ENCODE assay signal across 10 cellular contexts in genomic region chr20:35276408-35276807, GRCh38. TPM values are rescaled to one million over a fixed set of nuclear protein-coding genes. Genes with fewer than 3 reads are reported as not detected.
DNase-seq lines count a peak whose midpoint lies in the region; ATAC-seq, FAIRE-seq and TF ChIP-seq lines count a peak whose summit lies in the region.
"Had no signal": no experiment of that assay in that cellular context is flagged by ENCODE, and none has a peak within 500 bp of the region (broad histone marks: within the 10 kb centered on the region; RNA-seq: fewer than 3 reads in every experiment).

No MANE protein-coding gene starts in this region.

- H3K9me3 Mint-ChIP-seq in mesothelial cell of epicardium: no peaks in the 10 kb centered on the region

- TSS peak; percentile 36 for BruUV-seq in HCT116 (replicated peaks; lab: Mats Ljungman, UMichigan)
- TSS peak; percentile 53 for BruUV-seq in GM12878 (replicated peaks; lab: Mats Ljungman, UMichigan)

- intact Hi-C loops in HCT116 (cut with micrococcal nuclease) (no loop called here), GM12878 (cut with micrococcal nuclease; ENCODE audit: unreplicated experiment) (loop anchor here (5.0 kb wide), 1 partner anchor 449 kb away; the partner anchor contains the start of gene NCOA6)

- H3K4me1 ChIP-seq in A549 (peaks cover 34% of the 10 kb centered on the region), HCT116 (ENCODE audit: control insufficient read depth in 1 of 2, insufficient read depth in 2 of 2, low read length in 2 of 2) (peaks cover 7 to 24% of the 10 kb centered on the region in 2 experiments; a peak in 3 of 4 replicates), GM12878 (ENCODE audit: control insufficient read depth, insufficient read depth, low read length) (peaks cover 9% of the 10 kb centered on the region)

- H3K9ac ChIP-seq in HCT116 (ENCODE audit: low read length) (peak overlapping the region; percentile 80; the same call in 1 of the 2 replicates), GM12878 (ENCODE audit: control insufficient read depth, insufficient read depth, low read length) (peak overlapping the region; percentile 72)

- peak overlapping the region; percentile 98 to 99 for H3K27ac ChIP-seq in A549
- peak overlapping the region; percentile 78 for H3K27ac ChIP-seq in HCT116 (ENCODE audit: low read depth, low read length)
- peak overlapping the region; percentile 70 for H3K27ac ChIP-seq in GM12878 (ENCODE audit: control insufficient read depth, insufficient read depth)

- H3K4me3 ChIP-seq in A549 (peak overlapping the region; percentile 76), HCT116 (replicated peaks in 1 of 2; ENCODE audit: low read depth in 1 of 2, low read length in 2 of 2) (peak overlapping the region; percentile 83 to 87), GM12878 (peak overlapping the region; percentile 93)

- H3K4me2 ChIP-seq in A549 (peak overlapping the region; percentile 94), HCT116 (ENCODE audit: low read length) (peak overlapping the region; percentile 88), GM12878 (ENCODE audit: control insufficient read depth, insufficient read depth) (peak overlapping the region; percentile 94)

- H3K79me2 ChIP-seq in HCT116 (ENCODE audit: insufficient read depth, low read length) (peaks cover 43% of the 10 kb centered on the region), GM12878 (ENCODE audit: control insufficient read depth, insufficient read depth, low read length) (peaks cover 11% of the 10 kb centered on the region)

- TF ChIP-seq EP300 in A549 (IDR thresholded peaks at IDR 0.05) (no peak), GM12878 (IDR thresholded peaks at IDR 0.05; ENCODE audit: borderline replicate concordance in 1 of 2, control insufficient read depth in 1 of 2, low read depth in 2 of 2, low read length in 2 of 2) (no peak)

- no peaks in the 10 kb centered on the region for H3K9me2 ChIP-seq in HCT116 (ENCODE audit: insufficient read depth)

- TF ChIP-seq RAD21 in A549 (conservative IDR thresholded peaks at IDR 0.05 in 1 of 2, IDR thresholded peaks at IDR 0.05 in 1 of 2) (no peak), HCT116 (IDR thresholded peaks at IDR 0.05; ENCODE audit: low read depth) (no peak), GM12878 (IDR thresholded peaks at IDR 0.05; ENCODE audit: insufficient read depth, low read depth, low read length) (no peak)

- peak overlapping the region; percentile 95 for H3K4me3 Mint-ChIP-seq in mesothelial cell of epicardium

- FAIRE-seq in A549 (lab: Jason Lieb, UNC): no peak
- no peak for FAIRE-seq in GM12878 (lab: Jason Lieb, UNC)

- TF ChIP-seq POLR2A in A549 (IDR thresholded peaks at IDR 0.05; ENCODE audit: low read length): no peak
- TF ChIP-seq POLR2A in HCT116 (IDR thresholded peaks at IDR 0.05; ENCODE audit: borderline replicate concordance, extremely low read depth, insufficient read depth, insufficient read length): no peak
- TF ChIP-seq POLR2A in GM12878 (IDR thresholded peaks at IDR 0.05; ENCODE audit: low read depth, low read length): no peak

- SMC1A ChIA-PET in GM12878 (lab: Charles Lee; ENCODE audit: uncharacterized antibody, unreplicated experiment): interaction anchor here (1.0 kb wide), 1 partner anchor 130 kb away, joined by 3 read pairs; no protein-coding TSS in a partner anchor

- ATAC-seq in A549 (peak; percentile 2 to 4; a peak in 2 of 6 replicates), HCT116 (no peak), GM12878 (no peak), omental fat pad (ENCODE audit: low FRiP score) (no peak)

- H3K9me3 ChIP-seq in A549 (no peaks in the 10 kb centered on the region), HCT116 (ENCODE audit: control insufficient read depth in 1 of 2, insufficient read depth in 1 of 2, low read depth in 1 of 2, low read length in 2 of 2) (no peaks in the 10 kb centered on the region), GM12878 (replicated peaks; ENCODE audit: control insufficient read depth, insufficient read depth, low read length) (no peaks in the 10 kb centered on the region)

- H2AFZ ChIP-seq in HCT116 (ENCODE audit: low read depth, low read length, poor library complexity, severe bottlenecking) (no peak overlapping the region), GM12878 (ENCODE audit: control insufficient read depth, low read depth, low read length) (no peak overlapping the region)

- TF ChIP-seq CTCF in A549 (IDR thresholded peaks at IDR 0.05) (no peak), HCT116 (IDR thresholded peaks at IDR 0.05 in 2 of 3, conservative IDR thresholded peaks at IDR 0.05 in 1 of 3; ENCODE audit: borderline replicate concordance in 1 of 3, insufficient read depth in 1 of 3, low read depth in 2 of 3, low read length in 2 of 3) (no peak), GM12878 (IDR thresholded peaks at IDR 0.05 in 2 of 3, conservative IDR thresholded peaks at IDR 0.05 in 1 of 3; ENCODE audit: control insufficient read depth in 2 of 3, extremely low read depth in 1 of 3, insufficient read depth in 1 of 3, low read depth in 3 of 3, low read length in 3 of 3) (no peak), mesothelial cell of epicardium (IDR thresholded peaks at IDR 0.05; ENCODE audit: unreplicated experiment) (no peak), omental fat pad (IDR thresholded peaks at IDR 0.05) (no peak)

- H3K27ac Mint-ChIP-seq in mesothelial cell of epicardium: peak overlapping the region; percentile 50

- POLR2A ChIA-PET in A549 (lab: Yijun Ruan, JAX) (interaction anchor here (1.3 to 1.4 kb wide), 2 partner anchors 8 to 130 kb away, joined by 5 to 6 read pairs; partner anchors contain the start of gene EIF6), HCT116 (lab: Charles Lee) (no interaction called here), GM12878 (lab: Charles Lee) (no interaction called here)

- DNase-seq in A549 (ENCODE audit: low read depth in 1 of 2, low spot score in 1 of 2) (no peak), HCT116 (ENCODE audit: low read depth, low spot score) (no peak), GM12878 (ENCODE audit: low read depth, low spot score) (no peak), mesothelial cell of epicardium (ENCODE audit: low spot score in 2 of 2, unreplicated experiment in 2 of 2) (no peak), omental fat pad (ENCODE audit: low spot score) (no peak), OCI-M2 (lab: John Stamatoyannopoulos, UW; ENCODE audit: unreplicated experiment) (no peak), NCI-H1436 (lab: John Stamatoyannopoulos, UW) (no peak)
- no peak for DNase-seq in stimulated activated naive CD4-positive, alpha-beta T cell (lab: John Stamatoyannopoulos, UW)
- DNase-seq: OCI-M1 had no signal

- H3K27me3 Mint-ChIP-seq in mesothelial cell of epicardium (ENCODE audit: low read depth): no peaks in the 10 kb centered on the region

- 87% methylated on average over 5 of the region's 6 CpGs for WGBS in A549 (ENCODE audit: missing lambda C conversion rate)
- 99% methylated on average over 6 of the region's 6 CpGs for WGBS in GM12878 (ENCODE audit: insufficient coverage, insufficient replicate concordance, low lambda C conversion rate, missing lambda C conversion rate)

- in situ Hi-C loops in GM12878 (cut with MboI): no loop called here

- H3K27me3 ChIP-seq in HCT116 (ENCODE audit: insufficient read depth, low read length) (no peaks in the 10 kb centered on the region), GM12878 (replicated peaks in 1 of 2; ENCODE audit: control insufficient read depth in 2 of 2, insufficient read depth in 2 of 2, low read length in 1 of 2) (no peaks in the 10 kb centered on the region)

- H3K4me1 Mint-ChIP-seq in mesothelial cell of epicardium: peaks cover 6% of the 10 kb centered on the region

- H4K20me1 ChIP-seq in HCT116 (ENCODE audit: insufficient read depth) (no peaks in the 10 kb centered on the region), GM12878 (ENCODE audit: control insufficient read depth, insufficient read depth) (peaks cover 6% of the 10 kb centered on the region; the same call in 1 of the 2 replicates)

- H3K36me3 ChIP-seq in HCT116 (ENCODE audit: control insufficient read depth in 1 of 2, insufficient read depth in 2 of 2, low read length in 2 of 2) (peaks cover 17 to 36% of the 10 kb centered on the region in 2 experiments), GM12878 (ENCODE audit: control insufficient read depth in 2 of 2, insufficient read depth in 2 of 2, low read length in 1 of 2) (peaks cover 11 to 25% of the 10 kb centered on the region in 2 experiments)

- H3K36me3 Mint-ChIP-seq in mesothelial cell of epicardium: peaks cover 10% of the 10 kb centered on the region

- CTCF ChIA-PET in A549 (lab: Yijun Ruan, JAX): interaction anchor here (0.6 to 15.8 kb wide), 10 partner anchors 8 to 401 kb away, joined by 3 to 333 read pairs (median 4); partner anchors contain the start of gene EDEM2
- CTCF ChIA-PET in HCT116 (lab: Charles Lee): no interaction called here
- CTCF ChIA-PET in GM12878 (lab: Yijun Ruan, JAX): interaction anchor here (1.0 to 2.0 kb wide), 3 partner anchors 11 to 132 kb away, joined by 4 to 5 read pairs (median 5); no protein-coding TSS in a partner anchor

- RAD21 ChIA-PET in HCT116 (lab: Charles Lee; ENCODE audit: low non-redundant PET in 1 of 2, low total read pairs in 2 of 2, uncharacterized antibody in 2 of 2, unreplicated experiment in 2 of 2) (no interaction called here), GM12878 (lab: Charles Lee; ENCODE audit: unreplicated experiment) (interaction anchor here (0.5 to 1.7 kb wide), 3 partner anchors 51 to 1029 kb away, joined by 3 to 6 read pairs (median 3); no protein-coding TSS in a partner anchor)

RNA-seq across cellular contexts. Expression of gene MMP24OS, which starts 1.5 kb away (rescaled TPM):
- 13.6 and 17.2 TPM in 2 replicates for polyA plus RNA-seq in A549 (2011; rRNA removed)
- polyA plus RNA-seq in A549 (2012; cell fraction: cytosol; rRNA removed): 25.4 and 34.6 TPM in 2 replicates
- 32.3 and 36.6 TPM in 2 replicates for polyA plus RNA-seq in A549 (2012; cell fraction: nucleus; rRNA removed)
- 34.0 to 45.6 TPM (median 40.5 TPM) in 3 replicates for polyA plus RNA-seq in A549 (2017; fragmentation: RNase III; extraction: RNeasy Plus Mini Kit Qiagen cat#74134 plus additional on column Dnase treatment)
- 20.7 and 21.2 TPM in 2 replicates for polyA minus RNA-seq in A549 (2011; rRNA and poly(A)+ RNA removed)
- 59.6 TPM for total RNA-seq in HCT116 (2021; ENCODE audit: unreplicated experiment)
- 57.1 and 60.2 TPM in 2 replicates for polyA plus RNA-seq in HCT116 (2012)
- total RNA-seq in GM12878 (2013; cell fraction: nucleolus; rRNA removed): 68.0 and 70.0 TPM in 2 replicates
- total RNA-seq in GM12878 (2014; rRNA removed): 9.6 and 10.7 TPM in 2 replicates
- 6.2 and 7.1 TPM in 2 replicates for total RNA-seq in GM12878 (2014; rRNA removed; fragmentation: Illumina TruSeq; extraction: Trizol)
- 30.9 and 31.4 TPM in 2 replicates for total RNA-seq in GM12878 (2021)
- polyA plus RNA-seq in GM12878 (2011; ENCODE audit: low read depth): 9.2 TPM
- polyA plus RNA-seq in GM12878 (2011; rRNA removed): 9.6 and 12.3 TPM in 2 replicates
- 16.2 and 16.5 TPM in 2 replicates for polyA plus RNA-seq in GM12878 (2011; cell fraction: cytosol; rRNA removed)
- 31.7 and 36.4 TPM in 2 replicates for polyA plus RNA-seq in GM12878 (2011; cell fraction: nucleus; rRNA removed)
- polyA plus RNA-seq in GM12878 (2012): 31.3 and 32.3 TPM in 2 replicates
- polyA plus RNA-seq in GM12878 (2014; fragmentation: Illumina TruSeq; extraction: Trizol): 3.4 and 9.1 TPM in 2 replicates
- polyA plus RNA-seq in GM12878 (2014; fragmentation: Nextera tagmentation; extraction: Ambion mirVana): 1 to 10 TPM; 2.0 to 3.6 TPM
- 25.8 and 27.9 TPM in 2 replicates for polyA plus RNA-seq in GM12878 (2014; rRNA removed)
- 10 to 100 TPM; 18.3 to 20.0 TPM for polyA plus RNA-seq in GM12878 (2016; fragmentation: Nextera tagmentation; extraction: Ambion mirVana)
- 10.9 and 26.3 TPM in 2 replicates for polyA minus RNA-seq in GM12878 (2011; rRNA and poly(A)+ RNA removed)
- polyA minus RNA-seq in GM12878 (2011; cell fraction: cytosol; rRNA and poly(A)+ RNA removed): 12.2 and 16.9 TPM in 2 replicates
- polyA minus RNA-seq in GM12878 (2011; cell fraction: nucleus; rRNA and poly(A)+ RNA removed): 35.1 and 46.4 TPM in 2 replicates
- 61.4 to 71.9 TPM (median 66.1 TPM) in 3 replicates for total RNA-seq in mesothelial cell of epicardium
- total RNA-seq in omental fat pad: 10 to 100 TPM; 12.8 to 35.6 (median 23.7) TPM

RNA-seq across cellular contexts. Expression of gene EIF6, which starts 8.2 kb away (rescaled TPM):
- polyA plus RNA-seq in A549 (2011; rRNA removed) (184 and 204 TPM in 2 replicates), A549 (2017; fragmentation: RNase III; extraction: RNeasy Plus Mini Kit Qiagen cat#74134 plus additional on column Dnase treatment) (292 to 337 TPM (median 294 TPM) in 3 replicates), GM12878 (2011; rRNA removed) (91.4 and 179 TPM in 2 replicates), GM12878 (2014; fragmentation: Illumina TruSeq; extraction: Trizol) (88.4 and 164 TPM in 2 replicates), GM12878 (2014; fragmentation: Nextera tagmentation; extraction: Ambion mirVana) (100 to 1,000 TPM; 405 to 607 TPM), GM12878 (2014; rRNA removed) (204 and 214 TPM in 2 replicates), GM12878 (2016; fragmentation: Nextera tagmentation; extraction: Ambion mirVana) (100 to 1,000 TPM; 256 to 277 TPM)
- polyA plus RNA-seq in A549 (2012; cell fraction: cytosol; rRNA removed): 490 and 496 TPM in 2 replicates
- polyA plus RNA-seq in A549 (2012; cell fraction: nucleus; rRNA removed): 408 and 515 TPM in 2 replicates
- 222 and 228 TPM in 2 replicates for polyA minus RNA-seq in A549 (2011; rRNA and poly(A)+ RNA removed)
- total RNA-seq in HCT116 (2021; ENCODE audit: unreplicated experiment) (209 TPM), GM12878 (2014; rRNA removed) (189 and 194 TPM in 2 replicates), GM12878 (2014; rRNA removed; fragmentation: Illumina TruSeq; extraction: Trizol) (120 and 127 TPM in 2 replicates), GM12878 (2021) (163 and 168 TPM in 2 replicates), mesothelial cell of epicardium (104 to 107 TPM (median 106 TPM) in 3 replicates), omental fat pad (10 to 100 TPM; 63.7 to 89.4 (median 85.2) TPM)
- polyA plus RNA-seq in HCT116 (2012): 265 and 299 TPM in 2 replicates
- total RNA-seq in GM12878 (2013; cell fraction: nucleolus; rRNA removed): 28.7 and 28.9 TPM in 2 replicates
- 83.6 TPM for polyA plus RNA-seq in GM12878 (2011; ENCODE audit: low read depth)
- 259 and 394 TPM in 2 replicates for polyA plus RNA-seq in GM12878 (2011; cell fraction: cytosol; rRNA removed)
- polyA plus RNA-seq in GM12878 (2011; cell fraction: nucleus; rRNA removed): 240 and 253 TPM in 2 replicates
- 92.0 and 97.7 TPM in 2 replicates for polyA plus RNA-seq in GM12878 (2012)
- polyA minus RNA-seq in GM12878 (2011; rRNA and poly(A)+ RNA removed): 121 and 171 TPM in 2 replicates
- polyA minus RNA-seq in GM12878 (2011; cell fraction: cytosol; rRNA and poly(A)+ RNA removed): 35.1 and 47.9 TPM in 2 replicates
- 25.6 and 46.9 TPM in 2 replicates for polyA minus RNA-seq in GM12878 (2011; cell fraction: nucleus; rRNA and poly(A)+ RNA removed)

RNA-seq across cellular contexts. Expression of gene FAM83C, which starts 15.8 kb away (rescaled TPM):
- not detected in 2 replicates for polyA plus RNA-seq in A549 (2011; rRNA removed)
- polyA plus RNA-seq in A549 (2012; cell fraction: cytosol; rRNA removed): 0.01 TPM in 1 of 2 replicates, not detected in the other
- polyA plus RNA-seq in A549 (2012; cell fraction: nucleus; rRNA removed): 0.05 TPM in 2 replicates
- polyA plus RNA-seq in A549 (2017; fragmentation: RNase III; extraction: RNeasy Plus Mini Kit Qiagen cat#74134 plus additional on column Dnase treatment): 0.03 TPM in 1 of 3 replicates, not detected in the others
- polyA minus RNA-seq in A549 (2011; rRNA and poly(A)+ RNA removed): not detected in 2 replicates
- total RNA-seq in HCT116 (2021; ENCODE audit: unreplicated experiment): not detected
- polyA plus RNA-seq in HCT116 (2012): not detected in 2 replicates
- not detected in 2 replicates for total RNA-seq in GM12878 (2013; cell fraction: nucleolus; rRNA removed)
- total RNA-seq in GM12878 (2014; rRNA removed): not detected in 2 replicates
- total RNA-seq in GM12878 (2014; rRNA removed; fragmentation: Illumina TruSeq; extraction: Trizol): not detected in 2 replicates
- not detected in 2 replicates for total RNA-seq in GM12878 (2021)
- polyA plus RNA-seq in GM12878 (2011; ENCODE audit: low read depth): not detected
- not detected in 2 replicates for polyA plus RNA-seq in GM12878 (2011; rRNA removed)
- not detected in 2 replicates for polyA plus RNA-seq in GM12878 (2011; cell fraction: cytosol; rRNA removed)
- polyA plus RNA-seq in GM12878 (2011; cell fraction: nucleus; rRNA removed): not detected in 2 replicates
- 0.05 TPM in 1 of 2 replicates, not detected in the other for polyA plus RNA-seq in GM12878 (2012)
- not detected in 2 replicates for polyA plus RNA-seq in GM12878 (2014; fragmentation: Illumina TruSeq; extraction: Trizol)
- not detected for polyA plus RNA-seq in GM12878 (2014; fragmentation: Nextera tagmentation; extraction: Ambion mirVana)
- not detected in 2 replicates for polyA plus RNA-seq in GM12878 (2014; rRNA removed)
- not detected for polyA plus RNA-seq in GM12878 (2016; fragmentation: Nextera tagmentation; extraction: Ambion mirVana)
- polyA minus RNA-seq in GM12878 (2011; rRNA and poly(A)+ RNA removed): not detected in 2 replicates
- polyA minus RNA-seq in GM12878 (2011; cell fraction: cytosol; rRNA and poly(A)+ RNA removed): not detected in 2 replicates
- polyA minus RNA-seq in GM12878 (2011; cell fraction: nucleus; rRNA and poly(A)+ RNA removed): not detected in 2 replicates
- total RNA-seq in mesothelial cell of epicardium: 0.07 TPM in 1 of 3 replicates, not detected in the others
- total RNA-seq in omental fat pad: under 1 TPM in 1 of 4 donors, not detected in 3; 0.09 TPM
- total RNA-seq: dermis microvascular lymphatic vessel endothelial cell had no signal

RNA-seq across cellular contexts. Expression of gene MMP24, which starts 49.9 kb away (rescaled TPM):
- 21.3 and 22.7 TPM in 2 replicates for polyA plus RNA-seq in A549 (2011; rRNA removed)
- polyA plus RNA-seq in A549 (2012; cell fraction: cytosol; rRNA removed): 33.1 and 47.5 TPM in 2 replicates
- 46.6 and 51.8 TPM in 2 replicates for polyA plus RNA-seq in A549 (2012; cell fraction: nucleus; rRNA removed)
- polyA plus RNA-seq in A549 (2017; fragmentation: RNase III; extraction: RNeasy Plus Mini Kit Qiagen cat#74134 plus additional on column Dnase treatment): 33.3 to 39.4 TPM (median 37.4 TPM) in 3 replicates
- polyA minus RNA-seq in A549 (2011; rRNA and poly(A)+ RNA removed): 33.4 and 41.1 TPM in 2 replicates
- not detected for total RNA-seq in HCT116 (2021; ENCODE audit: unreplicated experiment)
- polyA plus RNA-seq in HCT116 (2012): 0.33 and 0.39 TPM in 2 replicates
- not detected in 2 replicates for total RNA-seq in GM12878 (2013; cell fraction: nucleolus; rRNA removed)
- total RNA-seq in GM12878 (2014; rRNA removed): not detected in 2 replicates
- not detected in 2 replicates for total RNA-seq in GM12878 (2014; rRNA removed; fragmentation: Illumina TruSeq; extraction: Trizol)
- total RNA-seq in GM12878 (2021): not detected in 2 replicates
- polyA plus RNA-seq in GM12878 (2011; ENCODE audit: low read depth): 0.12 TPM
- polyA plus RNA-seq in GM12878 (2011; rRNA removed): 0.01 TPM in 1 of 2 replicates, not detected in the other
- not detected in 2 replicates for polyA plus RNA-seq in GM12878 (2011; cell fraction: cytosol; rRNA removed)
- polyA plus RNA-seq in GM12878 (2011; cell fraction: nucleus; rRNA removed): not detected in 2 replicates
- polyA plus RNA-seq in GM12878 (2012): 0.21 and 0.27 TPM in 2 replicates
- polyA plus RNA-seq in GM12878 (2014; fragmentation: Illumina TruSeq; extraction: Trizol): 0.01 TPM in 1 of 2 replicates, not detected in the other
- under 1 TPM; 0.02 to 0.04 TPM for polyA plus RNA-seq in GM12878 (2014; fragmentation: Nextera tagmentation; extraction: Ambion mirVana)
- polyA plus RNA-seq in GM12878 (2014; rRNA removed): 0.03 TPM in 1 of 2 replicates, not detected in the other
- under 1 TPM; 0.06 to 0.11 TPM for polyA plus RNA-seq in GM12878 (2016; fragmentation: Nextera tagmentation; extraction: Ambion mirVana)
- polyA minus RNA-seq in GM12878 (2011; rRNA and poly(A)+ RNA removed): not detected in 2 replicates
- polyA minus RNA-seq in GM12878 (2011; cell fraction: cytosol; rRNA and poly(A)+ RNA removed): not detected in 2 replicates
- polyA minus RNA-seq in GM12878 (2011; cell fraction: nucleus; rRNA and poly(A)+ RNA removed): not detected in 2 replicates
- 0.99 to 1.3 TPM (median 1.1 TPM) in 3 replicates for total RNA-seq in mesothelial cell of epicardium
- total RNA-seq in omental fat pad: 1 to 10 TPM in 3 of 4 donors, under 1 TPM in 1; 0.16 to 7.2 (median 5.6) TPM

Comparison
In these comparisons a context has a peak if more than half of its experiments do, and no peak if none do; other contexts are left out.
1. ATAC-seq: peak in A549 (2 of 2); none in HCT116 (single experiment), GM12878 (single experiment) and omental fat pad (single experiment).
2. Of the 24 proteins assayed by ChIP-seq in both GM12878 and A549: peak only in GM12878: none; only in A549: MAX; in both: none; in neither: 23.
3. Peak in every context shown above with its lines, with median percentiles within 50 percentile points of each other: H3K27ac ChIP-seq, H3K4me2 ChIP-seq and H3K4me3 ChIP-seq.